Comparison of ENCODE assay signal across 18 cellular contexts in genomic region chr2:82803307-82803706, GRCh38.
"Had no signal": no experiment of that assay in that cellular context is flagged by ENCODE, and none has a peak within 500 bp of the region (broad histone marks: within the 10 kb centered on the region; RNA-seq: fewer than 3 reads in every experiment).

No MANE protein-coding gene starts in this region.

- H3K36me3 ChIP-seq: SJCRH30 had no signal

- H3K4me3 ChIP-seq: SJCRH30 had no signal

- H3K27ac ChIP-seq: RWPE1, SJCRH30 had no signal

- DNase-seq: KBM-7, NCI-H1092, NCI-H1105 treated with DMSO at 0.1 percent for 48 hours, NCI-H1417 treated with DMSO at 0.1 percent for 48 hours, NCI-H146, NCI-H1694 treated with DMSO at 0.1 percent for 48 hours, NCI-H1930, NCI-H2081, NCI-H2107, NCI-H2227 treated with DMSO at 0.1 percent for 48 hours, NCI-H510A, NCI-H524 treated with DMSO at 0.1 percent for 48 hours, NCI-H69, NCI-H774, PC-3, SHP77 treated with DMSO at 0.1 percent for 48 hours, SJCRH30 had no signal

- H3K27me3 ChIP-seq: SJCRH30 had no signal

- H3K4me1 ChIP-seq: SJCRH30 had no signal
